ENCODE assay signal across 8 cellular contexts in the genomic region with DNA sequence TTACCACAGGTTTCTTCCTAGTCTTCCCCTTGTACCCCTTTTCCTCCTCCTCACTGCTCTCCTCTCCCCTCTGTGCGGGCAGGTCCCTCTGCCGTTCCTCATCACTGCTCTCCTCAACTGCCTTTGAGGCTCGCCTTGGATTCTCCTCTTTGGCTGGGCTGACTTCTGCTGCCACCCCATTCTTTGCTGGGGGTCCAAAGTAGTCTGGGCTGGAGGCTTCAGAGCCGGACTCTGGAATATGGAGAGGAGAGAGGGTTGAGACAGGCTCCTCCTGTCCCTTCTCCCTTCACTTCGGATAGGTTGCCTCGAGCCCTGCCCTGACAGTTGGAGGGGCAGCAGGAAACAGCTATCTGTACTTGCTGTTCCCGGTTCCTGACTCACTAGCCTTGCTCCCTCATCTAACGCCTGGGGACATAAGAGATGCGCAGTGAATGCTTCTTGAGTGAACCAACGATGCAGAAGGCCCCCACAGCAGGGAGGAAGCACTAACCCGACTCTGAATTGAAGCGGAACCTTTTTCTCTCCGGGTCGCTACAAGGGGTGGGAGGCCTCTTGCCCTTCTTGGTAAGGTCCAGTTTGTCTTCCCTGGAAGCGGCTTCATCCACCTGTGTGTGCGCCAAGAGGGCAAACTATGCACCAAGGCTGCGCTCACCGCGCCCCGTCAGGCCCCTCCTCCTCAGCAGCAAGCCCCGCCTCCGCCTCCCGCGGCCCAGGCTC.
DNase-seq lines count a peak whose midpoint lies in the region; ATAC-seq and TF ChIP-seq lines count a peak whose summit lies in the region.

No MANE protein-coding gene starts in this region.

- DNase-seq in GM04504 (ENCODE audit: low read depth) (peak; percentile 39), NB4 (ENCODE audit: low read depth) (peak; percentile 49), iPS DF 6.9 (ENCODE audit: low read depth, low spot score) (no peak), NCI-H1092 treated with DMSO at 0.1 percent for 48 hours (lab: John Stamatoyannopoulos, UW) (no peak), DMS 273 treated with DMSO at 0.1 percent for 48 hours (lab: John Stamatoyannopoulos, UW) (no peak)
- peak; percentile 79 for DNase-seq in activated naive CD8-positive, alpha-beta T cell treated with anti-CD3 and anti-CD28 coated beads, Interleukin-2, amount 50 U/mL, for 24 hours

- no peaks in the 10 kb centered on the region for H3K27me3 Mint-ChIP-seq in activated naive CD8-positive, alpha-beta T cell treated with anti-CD3 and anti-CD28 coated beads, Interleukin-2, amount 50 U/mL, for 24 hours

- WGBS in iPS DF 6.9 (ENCODE audit: insufficient coverage, insufficient read length) = no CpG with 5 or more reads among the region's 24 CpGs

- peak; percentile 31 for ATAC-seq in GM21825 (IDR thresholded peaks at IDR 0.05; ENCODE audit: unreplicated experiment)
- peak; percentile 41 for ATAC-seq in activated naive CD8-positive, alpha-beta T cell treated with anti-CD3 and anti-CD28 coated beads, Interleukin-2, amount 50 U/mL, for 24 hours

- H3K4me3 Mint-ChIP-seq in activated naive CD8-positive, alpha-beta T cell treated with anti-CD3 and anti-CD28 coated beads, Interleukin-2, amount 50 U/mL, for 24 hours = peak overlapping the region; percentile 97

- no peak for TF ChIP-seq POLR2A in NB4 (IDR thresholded peaks at IDR 0.05; ENCODE audit: extremely low read depth, insufficient read length)

- H3K36me3 Mint-ChIP-seq in activated naive CD8-positive, alpha-beta T cell treated with anti-CD3 and anti-CD28 coated beads, Interleukin-2, amount 50 U/mL, for 24 hours (ENCODE audit: low read depth) = peaks cover 30% of the 10 kb centered on the region

- H3K36me3 ChIP-seq in iPS DF 6.9 (ENCODE audit: control insufficient read depth, insufficient read depth, low read length) = peaks cover 5% of the 10 kb centered on the region

- peak overlapping the region; percentile 66 for H3K4me3 ChIP-seq in NB4 (ENCODE audit: low read depth, low read length)
- H3K4me3 ChIP-seq in iPS DF 6.9 (ENCODE audit: low read length) = peak overlapping the region; percentile 73; the same call in 1 of the 2 replicates
- peak overlapping the region; percentile 70 to 90 (median 80) for H3K4me3 ChIP-seq in skin epidermis

- no peaks in the 10 kb centered on the region for H3K9me3 ChIP-seq in iPS DF 6.9 (ENCODE audit: control insufficient read depth, insufficient read depth, low read length)

- H3K4me1 ChIP-seq in iPS DF 6.9 (ENCODE audit: control insufficient read depth, insufficient read depth, low read length) = no peaks in the 10 kb centered on the region; the same call in none of the 2 replicates

- no peaks in the 10 kb centered on the region for H3K27me3 ChIP-seq in iPS DF 6.9 (ENCODE audit: control insufficient read depth, insufficient read depth, low read length)

- peak overlapping the region; percentile 99 for H3K27ac Mint-ChIP-seq in activated naive CD8-positive, alpha-beta T cell treated with anti-CD3 and anti-CD28 coated beads, Interleukin-2, amount 50 U/mL, for 24 hours

- peaks cover 33% of the 10 kb centered on the region for H3K4me1 Mint-ChIP-seq in activated naive CD8-positive, alpha-beta T cell treated with anti-CD3 and anti-CD28 coated beads, Interleukin-2, amount 50 U/mL, for 24 hours

- no peak overlapping the region for H3K27ac ChIP-seq in iPS DF 6.9 (ENCODE audit: low read length)
- peak overlapping the region in 20 of 21 experiments; percentile 85 to 98 (median 94) for H3K27ac ChIP-seq in skin epidermis

- H3K9me3 Mint-ChIP-seq in activated naive CD8-positive, alpha-beta T cell treated with anti-CD3 and anti-CD28 coated beads, Interleukin-2, amount 50 U/mL, for 24 hours = no peaks in the 10 kb centered on the region

- no peak for TF ChIP-seq CTCF in NB4 (IDR thresholded peaks at IDR 0.05; ENCODE audit: low read depth, low read length)

Comparison
In these comparisons a context has a peak if more than half of its experiments do, and no peak if none do; other contexts are left out.
1. DNase-seq: peak in GM04504 (single experiment), NB4 (single experiment) and activated naive CD8-positive, alpha-beta T cell treated with anti-CD3 and anti-CD28 coated beads, Interleukin-2, amount 50 U/mL, for 24 hours (single experiment); none in iPS DF 6.9 (single experiment), NCI-H1092 treated with DMSO at 0.1 percent for 48 hours (single experiment) and DMS 273 treated with DMSO at 0.1 percent for 48 hours (single experiment).
2. Peak in every context shown above with its lines, with median percentiles within 50 percentile points of each other: H3K4me3 ChIP-seq.